1 cellular context compared by ENCODE assay signal in the genomic region with DNA sequence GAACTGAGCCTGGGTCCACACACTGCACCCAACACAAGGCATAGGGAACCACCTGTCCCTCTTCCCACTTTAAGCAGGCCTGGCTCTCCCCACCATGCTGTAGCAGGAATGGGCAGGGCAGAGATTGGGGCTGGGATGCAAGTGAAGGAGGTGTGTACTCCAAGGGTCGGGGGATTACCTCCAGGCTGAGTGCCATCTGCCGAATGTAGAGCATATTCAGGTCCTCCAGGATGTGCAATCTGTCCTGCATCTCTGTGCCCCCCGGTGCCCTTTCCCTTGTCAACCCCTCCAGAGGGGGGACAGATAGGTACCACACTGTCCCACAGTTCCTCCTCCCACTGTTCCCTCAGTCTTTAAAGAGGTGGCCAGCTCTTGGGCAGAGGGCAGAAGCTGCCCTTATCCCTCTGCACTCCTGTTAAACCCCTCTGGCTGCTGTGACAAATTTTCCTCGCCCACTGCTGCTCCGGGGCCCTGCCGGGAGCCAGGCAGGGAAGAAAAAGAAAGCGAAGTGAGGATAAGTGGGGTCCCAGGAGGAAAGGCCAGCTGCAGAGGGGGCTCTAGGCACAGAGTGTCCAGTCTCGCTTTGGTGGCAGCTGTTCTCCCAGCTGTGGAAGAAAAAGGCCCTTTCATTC.
TF ChIP-seq lines count a peak whose summit lies in the region.

No MANE protein-coding gene starts in this region.

TF ChIP-seq in HepG2, 621 proteins besides CTCF, POLR2A, EP300 and RAD21 (continued from another document):
- TF ChIP-seq FOXA3 (CRISPR knock-in tag; IDR thresholded peaks at IDR 0.05) (no peak), CAMTA2 (CRISPR knock-in tag; IDR thresholded peaks at IDR 0.05; ENCODE audit: borderline replicate concordance) (no peak), MEIS1 (CRISPR knock-in tag; IDR thresholded peaks at IDR 0.05; ENCODE audit: borderline replicate concordance) (no peak), ATM (IDR thresholded peaks at IDR 0.05; ENCODE audit: borderline replicate concordance) (no peak), HOXA9 (CRISPR knock-in tag; IDR thresholded peaks at IDR 0.05; ENCODE audit: borderline replicate concordance) (no peak), ZNF124 (CRISPR knock-in tag; IDR thresholded peaks at IDR 0.05) (no peak), ZNF780A (CRISPR knock-in tag; IDR thresholded peaks at IDR 0.05) (no peak), SOX5 (CRISPR knock-in tag; IDR thresholded peaks at IDR 0.05; ENCODE audit: borderline replicate concordance) (no peak)
- TF ChIP-seq, protein P1, sequence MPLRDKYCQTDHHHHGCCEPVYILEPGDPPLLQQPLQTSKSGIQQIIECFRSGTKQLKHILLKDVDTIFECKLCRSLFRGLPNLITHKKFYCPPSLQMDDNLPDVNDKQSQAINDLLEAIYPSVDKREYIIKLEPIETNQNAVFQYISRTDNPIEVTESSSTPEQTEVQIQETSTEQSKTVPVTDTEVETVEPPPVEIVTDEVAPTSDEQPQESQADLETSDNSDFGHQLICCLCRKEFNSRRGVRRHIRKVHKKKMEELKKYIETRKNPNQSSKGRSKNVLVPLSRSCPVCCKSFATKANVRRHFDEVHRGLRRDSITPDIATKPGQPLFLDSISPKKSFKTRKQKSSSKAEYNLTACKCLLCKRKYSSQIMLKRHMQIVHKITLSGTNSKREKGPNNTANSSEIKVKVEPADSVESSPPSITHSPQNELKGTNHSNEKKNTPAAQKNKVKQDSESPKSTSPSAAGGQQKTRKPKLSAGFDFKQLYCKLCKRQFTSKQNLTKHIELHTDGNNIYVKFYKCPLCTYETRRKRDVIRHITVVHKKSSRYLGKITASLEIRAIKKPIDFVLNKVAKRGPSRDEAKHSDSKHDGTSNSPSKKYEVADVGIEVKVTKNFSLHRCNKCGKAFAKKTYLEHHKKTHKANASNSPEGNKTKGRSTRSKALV (CRISPR knock-in tag; IDR thresholded peaks at IDR 0.05): no peak
- TF ChIP-seq, protein P2, sequence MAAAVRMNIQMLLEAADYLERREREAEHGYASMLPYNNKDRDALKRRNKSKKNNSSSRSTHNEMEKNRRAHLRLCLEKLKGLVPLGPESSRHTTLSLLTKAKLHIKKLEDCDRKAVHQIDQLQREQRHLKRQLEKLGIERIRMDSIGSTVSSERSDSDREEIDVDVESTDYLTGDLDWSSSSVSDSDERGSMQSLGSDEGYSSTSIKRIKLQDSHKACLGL (CRISPR knock-in tag; IDR thresholded peaks at IDR 0.05): no peak
- TF ChIP-seq, protein P3, sequence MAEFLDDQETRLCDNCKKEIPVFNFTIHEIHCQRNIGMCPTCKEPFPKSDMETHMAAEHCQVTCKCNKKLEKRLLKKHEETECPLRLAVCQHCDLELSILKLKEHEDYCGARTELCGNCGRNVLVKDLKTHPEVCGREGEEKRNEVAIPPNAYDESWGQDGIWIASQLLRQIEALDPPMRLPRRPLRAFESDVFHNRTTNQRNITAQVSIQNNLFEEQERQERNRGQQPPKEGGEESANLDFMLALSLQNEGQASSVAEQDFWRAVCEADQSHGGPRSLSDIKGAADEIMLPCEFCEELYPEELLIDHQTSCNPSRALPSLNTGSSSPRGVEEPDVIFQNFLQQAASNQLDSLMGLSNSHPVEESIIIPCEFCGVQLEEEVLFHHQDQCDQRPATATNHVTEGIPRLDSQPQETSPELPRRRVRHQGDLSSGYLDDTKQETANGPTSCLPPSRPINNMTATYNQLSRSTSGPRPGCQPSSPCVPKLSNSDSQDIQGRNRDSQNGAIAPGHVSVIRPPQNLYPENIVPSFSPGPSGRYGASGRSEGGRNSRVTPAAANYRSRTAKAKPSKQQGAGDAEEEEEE (CRISPR knock-in tag; IDR thresholded peaks at IDR 0.05; ENCODE audit: borderline replicate concordance): 0 out of 2 replicates have a peak, but pooled peaks have one; percentile 12
- TF ChIP-seq, protein P4, sequence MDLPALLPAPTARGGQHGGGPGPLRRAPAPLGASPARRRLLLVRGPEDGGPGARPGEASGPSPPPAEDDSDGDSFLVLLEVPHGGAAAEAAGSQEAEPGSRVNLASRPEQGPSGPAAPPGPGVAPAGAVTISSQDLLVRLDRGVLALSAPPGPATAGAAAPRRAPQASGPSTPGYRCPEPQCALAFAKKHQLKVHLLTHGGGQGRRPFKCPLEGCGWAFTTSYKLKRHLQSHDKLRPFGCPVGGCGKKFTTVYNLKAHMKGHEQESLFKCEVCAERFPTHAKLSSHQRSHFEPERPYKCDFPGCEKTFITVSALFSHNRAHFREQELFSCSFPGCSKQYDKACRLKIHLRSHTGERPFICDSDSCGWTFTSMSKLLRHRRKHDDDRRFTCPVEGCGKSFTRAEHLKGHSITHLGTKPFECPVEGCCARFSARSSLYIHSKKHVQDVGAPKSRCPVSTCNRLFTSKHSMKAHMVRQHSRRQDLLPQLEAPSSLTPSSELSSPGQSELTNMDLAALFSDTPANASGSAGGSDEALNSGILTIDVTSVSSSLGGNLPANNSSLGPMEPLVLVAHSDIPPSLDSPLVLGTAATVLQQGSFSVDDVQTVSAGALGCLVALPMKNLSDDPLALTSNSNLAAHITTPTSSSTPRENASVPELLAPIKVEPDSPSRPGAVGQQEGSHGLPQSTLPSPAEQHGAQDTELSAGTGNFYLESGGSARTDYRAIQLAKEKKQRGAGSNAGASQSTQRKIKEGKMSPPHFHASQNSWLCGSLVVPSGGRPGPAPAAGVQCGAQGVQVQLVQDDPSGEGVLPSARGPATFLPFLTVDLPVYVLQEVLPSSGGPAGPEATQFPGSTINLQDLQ (CRISPR knock-in tag; IDR thresholded peaks at IDR 0.05): no peak
- TF ChIP-seq, protein P5, sequence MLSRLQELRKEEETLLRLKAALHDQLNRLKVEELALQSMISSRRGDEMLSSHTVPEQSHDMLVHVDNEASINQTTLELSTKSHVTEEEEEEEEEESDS (CRISPR knock-in tag; IDR thresholded peaks at IDR 0.05; ENCODE audit: borderline replicate concordance): no peak
- TF ChIP-seq, protein P6, sequence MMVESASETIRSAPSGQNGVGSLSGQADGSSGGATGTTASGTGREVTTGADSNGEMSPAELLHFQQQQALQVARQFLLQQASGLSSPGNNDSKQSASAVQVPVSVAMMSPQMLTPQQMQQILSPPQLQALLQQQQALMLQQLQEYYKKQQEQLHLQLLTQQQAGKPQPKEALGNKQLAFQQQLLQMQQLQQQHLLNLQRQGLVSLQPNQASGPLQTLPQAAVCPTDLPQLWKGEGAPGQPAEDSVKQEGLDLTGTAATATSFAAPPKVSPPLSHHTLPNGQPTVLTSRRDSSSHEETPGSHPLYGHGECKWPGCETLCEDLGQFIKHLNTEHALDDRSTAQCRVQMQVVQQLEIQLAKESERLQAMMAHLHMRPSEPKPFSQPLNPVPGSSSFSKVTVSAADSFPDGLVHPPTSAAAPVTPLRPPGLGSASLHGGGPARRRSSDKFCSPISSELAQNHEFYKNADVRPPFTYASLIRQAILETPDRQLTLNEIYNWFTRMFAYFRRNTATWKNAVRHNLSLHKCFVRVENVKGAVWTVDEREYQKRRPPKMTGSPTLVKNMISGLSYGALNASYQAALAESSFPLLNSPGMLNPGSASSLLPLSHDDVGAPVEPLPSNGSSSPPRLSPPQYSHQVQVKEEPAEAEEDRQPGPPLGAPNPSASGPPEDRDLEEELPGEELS (CRISPR knock-in tag; IDR thresholded peaks at IDR 0.05): 0 out of 2 replicates have a peak, but pooled peaks have one; percentile 7
